8 cellular contexts compared by ENCODE assay signal in the genomic region with DNA sequence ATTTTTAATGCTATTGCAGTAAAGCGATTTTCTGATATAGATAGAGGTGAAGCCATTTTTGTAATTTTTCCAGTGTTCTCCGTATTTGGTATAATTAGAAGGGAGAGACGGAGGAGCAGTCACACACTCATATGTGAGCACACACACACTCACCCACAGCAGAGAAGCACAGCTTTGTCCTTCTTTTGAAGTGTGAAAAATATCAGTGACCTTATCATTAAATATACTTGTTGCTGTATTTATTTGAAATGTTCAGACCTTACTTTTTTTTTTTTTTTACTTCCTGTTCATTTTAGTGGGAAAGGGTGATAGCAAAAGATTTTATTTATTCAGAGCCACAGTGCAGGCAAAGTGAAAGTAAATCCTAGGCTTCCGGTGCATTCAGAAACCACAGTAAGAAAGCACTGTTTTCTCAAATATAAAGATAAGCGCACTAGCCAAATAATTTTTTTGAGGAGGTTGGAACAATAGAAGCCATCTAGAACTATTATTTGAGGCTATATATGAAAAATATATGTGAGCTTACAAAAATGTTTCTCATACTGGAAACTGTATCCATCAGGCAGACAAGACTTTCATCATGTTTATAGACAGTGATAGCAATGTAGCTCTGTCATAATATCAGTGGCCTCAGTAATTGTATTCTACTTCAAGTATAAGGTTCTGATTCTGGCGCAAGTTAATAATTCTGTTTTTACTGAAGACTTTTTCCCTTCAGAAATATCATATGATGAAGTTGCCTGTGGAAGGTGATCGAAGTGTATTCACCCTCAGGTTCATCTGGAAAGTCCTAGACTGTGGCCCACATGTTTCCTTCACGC. TPM values are rescaled to one million over a fixed set of nuclear protein-coding genes. Genes with fewer than 3 reads are reported as not detected.
DNase-seq lines count a peak whose midpoint lies in the region; ATAC-seq and TF ChIP-seq lines count a peak whose summit lies in the region.

No MANE protein-coding gene starts in this region.

- TF ChIP-seq CTCF in AG04450 (IDR thresholded peaks at IDR 0.05; ENCODE audit: low read depth, low read length) (no peak), esophagus squamous epithelium (IDR thresholded peaks at IDR 0.05) (no peak), osteoblast (IDR thresholded peaks at IDR 0.05; ENCODE audit: extremely low read depth, low read depth, low read length) (no peak)

- H3K9me3 Mint-ChIP-seq in T-cell: peaks cover 0 to 3% (median 0%) of the 10 kb centered on the region in 3 donors

- H3K36me3 ChIP-seq in esophagus squamous epithelium (no peaks in the 10 kb centered on the region), osteoblast (ENCODE audit: insufficient read depth, low read length) (no peaks in the 10 kb centered on the region)

- peak overlapping the region; percentile 95 to 98 for H3K27ac Mint-ChIP-seq in T-cell

- 14 to 18% methylated on average over 8 of the region's 8 CpGs for WGBS in esophagus squamous epithelium, 2 donors

- ATAC-seq in GM18502 (IDR thresholded peaks at IDR 0.05; ENCODE audit: poor library complexity, unreplicated experiment) (peak; percentile 63), HG03378 (IDR thresholded peaks at IDR 0.05; ENCODE audit: unreplicated experiment) (peak; percentile 71), T-cell (replicated peaks in 1 of 4) (peak; percentile 51 to 56 (median 52)), HG03469 (IDR thresholded peaks at IDR 0.05; ENCODE audit: unreplicated experiment) (no peak)

- CTCF ChIA-PET in AG04450 (lab: Charles Lee) (interaction anchor here (0.6 kb wide), 1 partner anchor 200 kb away, joined by 3 read pairs; no protein-coding TSS in a partner anchor), T-cell (lab: Charles Lee) (interaction anchor here (0.6 to 1.1 kb wide), 5 partner anchors 35 to 504 kb away, joined by 3 to 4 read pairs (median 3); no protein-coding TSS in a partner anchor)

- peak overlapping the region; percentile 83 to 88 (median 85) for H3K4me3 Mint-ChIP-seq in T-cell

- no peaks in the 10 kb centered on the region for H4K20me1 ChIP-seq in osteoblast (ENCODE audit: insufficient read depth, low read length)

- H3K4me1 Mint-ChIP-seq in T-cell: peaks cover 79 to 85% (median 83%) of the 10 kb centered on the region in 3 donors

- H3K27me3 Mint-ChIP-seq in T-cell: no peaks in the 10 kb centered on the region

- H3K27me3 ChIP-seq in AG04450 (ENCODE audit: control insufficient read depth, insufficient read depth, low read length) (no peaks in the 10 kb centered on the region), esophagus squamous epithelium (no peaks in the 10 kb centered on the region), osteoblast (ENCODE audit: insufficient read depth, low read length) (no peaks in the 10 kb centered on the region)

- H2AFZ ChIP-seq in osteoblast (ENCODE audit: low read length): peak overlapping the region; percentile 97

- no peak for DNase-seq in AG04450 (ENCODE audit: low read depth, low spot score)
- DNase-seq in T-cell: peak in 1 of 34 experiments; percentile 36
- no peak for DNase-seq in esophagus squamous epithelium (lab: John Stamatoyannopoulos, UW)
- DNase-seq in osteoblast (ENCODE audit: insufficient read length, low spot score, missing footprints): peak; percentile 93
- DNase-seq in KG1 (lab: John Stamatoyannopoulos, UW): no peak

- TF ChIP-seq POLR2A in esophagus squamous epithelium (IDR thresholded peaks at IDR 0.05): no peak

- H3K4me2 ChIP-seq in osteoblast (ENCODE audit: insufficient read depth, low read length): peak overlapping the region; percentile 95

- H3K4me3 ChIP-seq in AG04450 (ENCODE audit: low read depth, low read length) (peak overlapping the region; percentile 55), esophagus squamous epithelium (peak overlapping the region; percentile 23 to 63 (median 42)), osteoblast (ENCODE audit: insufficient read depth, low read length) (peak overlapping the region; percentile 69)

- H3K27ac ChIP-seq in AG04450 (ENCODE audit: low read depth, low read length) (peak overlapping the region; percentile 69), esophagus squamous epithelium (peak overlapping the region; percentile 62 to 89 (median 86)), osteoblast (ENCODE audit: low read depth, low read length) (peak overlapping the region; percentile 91)

- intact Hi-C loops in esophagus squamous epithelium (cut with DNase I): loop anchor here (5.0 kb wide), 1 partner anchor 36 kb away; the partner anchor contains the start of gene TSHZ1

- POLR2A ChIA-PET in AG04450 (lab: Yijun Ruan, JAX) (interaction anchor here (0.5 kb wide), 1 partner anchor 243 kb away, joined by 3 read pairs; no protein-coding TSS in a partner anchor), T-cell (lab: Charles Lee) (interaction anchor here in 1 of 2 donors (0.5 to 1.1 kb wide), 2 partner anchors 34 to 1814 kb away, joined by 3 to 4 read pairs; no protein-coding TSS in a partner anchor)

- H3K9me3 ChIP-seq in AG04450 (ENCODE audit: control insufficient read depth, insufficient read depth, low read length) (peaks cover 3% of the 10 kb centered on the region; the same call in 1 of the 2 replicates), esophagus squamous epithelium (no peaks in the 10 kb centered on the region), osteoblast (ENCODE audit: low read depth, low read length) (no peaks in the 10 kb centered on the region)

- H3K79me2 ChIP-seq in osteoblast (ENCODE audit: insufficient read depth, low read length): peaks cover 59% of the 10 kb centered on the region

- H3K36me3 Mint-ChIP-seq in T-cell: no peaks in the 10 kb centered on the region

- H3K4me1 ChIP-seq in esophagus squamous epithelium (peaks cover 19 to 86% (median 25%) of the 10 kb centered on the region in 3 donors), osteoblast (ENCODE audit: insufficient read depth, low read length) (peaks cover 22% of the 10 kb centered on the region)

RNA-seq across cellular contexts. Expression of gene TSHZ1, which starts 37.2 kb away (rescaled TPM):
- polyA plus RNA-seq in AG04450 (2011; rRNA removed): 3.9 and 5.5 TPM in 2 replicates
- polyA minus RNA-seq in AG04450 (2011; rRNA and poly(A)+ RNA removed): 6.5 and 8.3 TPM in 2 replicates
- total RNA-seq in T-cell: 10 to 100 TPM; 26.5 to 31.3 (median 28.2) TPM
- 10 to 100 TPM in 3 of 4 donors, 1 to 10 TPM in 1; 5.4 to 20.2 (median 13.7) TPM for total RNA-seq in esophagus squamous epithelium
- 8.5 and 10.5 TPM in 2 replicates for total RNA-seq in osteoblast

RNA-seq across cellular contexts. Expression of gene PTGR3, which starts 38.9 kb away (rescaled TPM):
- 30.9 TPM in 2 replicates for polyA plus RNA-seq in AG04450 (2011; rRNA removed)
- 43.6 and 57.7 TPM in 2 replicates for polyA minus RNA-seq in AG04450 (2011; rRNA and poly(A)+ RNA removed)
- total RNA-seq in T-cell (10 to 100 TPM; 32.8 to 44.1 (median 36.5) TPM), esophagus squamous epithelium (10 to 100 TPM; 12.2 to 25.2 (median 16.7) TPM), osteoblast (8.3 and 10.3 TPM in 2 replicates)
